ENCODE assay signal across 9 cellular contexts in the genomic region with DNA sequence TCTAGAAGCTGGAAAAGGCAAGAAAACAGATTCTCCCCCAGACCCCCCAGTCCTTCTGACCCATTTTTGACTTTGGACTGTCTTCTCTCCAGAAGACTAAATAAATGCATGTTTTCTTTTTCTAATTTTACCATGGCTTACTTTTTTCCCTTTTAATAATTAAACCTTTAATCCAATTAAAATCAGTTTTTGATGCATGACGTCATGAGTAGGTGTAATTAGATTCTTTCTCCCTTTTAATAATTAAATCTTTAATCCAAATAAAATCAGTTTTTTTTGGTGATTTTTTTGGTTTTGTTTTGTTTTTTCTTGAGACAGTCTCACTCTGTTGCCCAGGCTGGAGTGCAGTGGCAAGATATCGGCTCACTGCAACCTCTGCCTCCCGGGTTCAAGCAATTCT. TPM values are rescaled to one million over a fixed set of nuclear protein-coding genes. Genes with fewer than 3 reads are reported as not detected.
"Had no signal": no experiment of that assay in that cellular context is flagged by ENCODE, and none has a peak within 500 bp of the region (broad histone marks: within the 10 kb centered on the region; RNA-seq: fewer than 3 reads in every experiment).

No MANE protein-coding gene starts in this region.

- H3K27ac ChIP-seq: HL-60, KMS-11 had no signal

- H3K4me2 ChIP-seq: KMS-11 had no signal

- H3K9ac ChIP-seq: KMS-11 had no signal

- FAIRE-seq: HTR-8/SVneo had no signal

- DNase-seq: IMR-90, Karpas-422, KBM-7, KG1 had no signal

RNA-seq across cellular contexts. Expression of a gene that starts 15.2 kb away (rescaled TPM):
- total RNA-seq: HT-29, HT1080 had no signal
